Comparison of ENCODE assay signal across 1 cellular context in genomic region chr4:85420831-85421230, GRCh38.
TF ChIP-seq lines count a peak whose summit lies in the region.

No MANE protein-coding gene starts in this region.

TF ChIP-seq in IMR-90, 13 proteins besides CTCF, POLR2A, EP300 and RAD21:
- TF ChIP-seq ELK1 (IDR thresholded peaks at IDR 0.05; ENCODE audit: borderline replicate concordance, low read depth, low read length) (no peak), NFE2L2 (IDR thresholded peaks at IDR 0.05; ENCODE audit: low read depth, low read length) (no peak), CHD1 (IDR thresholded peaks at IDR 0.05; ENCODE audit: low read depth, low read length) (no peak), MXI1 (IDR thresholded peaks at IDR 0.05; ENCODE audit: borderline replicate concordance, low read depth, low read length) (no peak), BHLHE40 (IDR thresholded peaks at IDR 0.05; ENCODE audit: low read depth, low read length) (no peak), RCOR1 (IDR thresholded peaks at IDR 0.05; ENCODE audit: insufficient replicate concordance, low read length) (no peak), CEBPB (IDR thresholded peaks at IDR 0.05; ENCODE audit: low read depth, low read length) (no peak), USF2 (IDR thresholded peaks at IDR 0.05; ENCODE audit: low read depth, low read length) (no peak), FOS (IDR thresholded peaks at IDR 0.05; ENCODE audit: low read depth, low read length) (no peak), SMC3 (IDR thresholded peaks at IDR 0.05; ENCODE audit: low read depth, low read length) (no peak), MAZ (IDR thresholded peaks at IDR 0.05; ENCODE audit: borderline replicate concordance, low read depth, low read length) (no peak), RFX5 (IDR thresholded peaks at IDR 0.05; ENCODE audit: low read depth, low read length) (no peak), MAFK (IDR thresholded peaks at IDR 0.05; ENCODE audit: low read depth, low read length) (no peak)
